Comparison of ENCODE assay signal across 8 cellular contexts in genomic region chr6:24667378-24667803, GRCh38. TPM values are rescaled to one million over a fixed set of nuclear protein-coding genes. Genes with fewer than 3 reads are reported as not detected.
DNase-seq lines count a peak whose midpoint lies in the region; ATAC-seq and TF ChIP-seq lines count a peak whose summit lies in the region.

No MANE protein-coding gene starts in this region.

- H3K4me3 Mint-ChIP-seq in activated T-cell treated with anti-CD3 and anti-CD28 coated beads, Interleukin-2, amount 50 U/mL, for 4 hours, result peak overlapping the region; percentile 99

- H3K27ac ChIP-seq in KOPT-K1 (ENCODE audit: low read depth, low read length, poor library complexity, severe bottlenecking), result peak overlapping the region; percentile 89
- H3K27ac ChIP-seq in layer of hippocampus (ENCODE audit: low read depth, low read length), result peak overlapping the region; percentile 89

- TF ChIP-seq CTCF in astrocyte of the spinal cord (IDR thresholded peaks at IDR 0.05; ENCODE audit: low read depth, low read length), result no peak

- ATAC-seq in activated T-cell treated with anti-CD3 and anti-CD28 coated beads, Interleukin-2, amount 50 U/mL, for 4 hours, result no peak

- H3K36me3 Mint-ChIP-seq in activated T-cell treated with anti-CD3 and anti-CD28 coated beads, Interleukin-2, amount 50 U/mL, for 4 hours (ENCODE audit: insufficient read depth), result peaks cover 26% of the 10 kb centered on the region

- peak overlapping the region; percentile 96 for H3K4me3 ChIP-seq in astrocyte of the spinal cord (ENCODE audit: low read depth, low read length)

- peaks cover 44% of the 10 kb centered on the region for H3K4me1 Mint-ChIP-seq in activated T-cell treated with anti-CD3 and anti-CD28 coated beads, Interleukin-2, amount 50 U/mL, for 4 hours (ENCODE audit: low read depth)

- in situ Hi-C loops in astrocyte of the spinal cord (cut with HindIII; ENCODE audit: low sequenced_read_pairs), result no loop called here

- DNase-seq in activated T-cell treated with anti-CD3 and anti-CD28 coated beads, Interleukin-2, amount 50 U/mL, for 4 hours, result no peak
- no peak for DNase-seq in activated T-cell treated with anti-CD3 and anti-CD28 coated beads, Interleukin-2, amount 50 U/mL, for 1 hour
- DNase-seq in astrocyte of the spinal cord (ENCODE audit: low read depth, low spot score) (no peak), superior temporal gyrus (ENCODE audit: extremely low spot score) (peak; percentile 56), occipital lobe (lab: John Stamatoyannopoulos, UW) (no peak), SHP77 treated with DMSO at 0.1 percent for 48 hours (lab: John Stamatoyannopoulos, UW) (no peak)

- no peaks in the 10 kb centered on the region for H3K27me3 ChIP-seq in layer of hippocampus (ENCODE audit: control insufficient read depth, insufficient read depth, low read length)

- peaks cover 23% of the 10 kb centered on the region for H3K9me3 ChIP-seq in KOPT-K1 (ENCODE audit: insufficient read depth, low read length, poor library complexity, severe bottlenecking)

- no peaks in the 10 kb centered on the region for H3K27me3 Mint-ChIP-seq in activated T-cell treated with anti-CD3 and anti-CD28 coated beads, Interleukin-2, amount 50 U/mL, for 4 hours (ENCODE audit: low read depth)

- peaks cover 28% of the 10 kb centered on the region for H3K36me3 ChIP-seq in KOPT-K1 (ENCODE audit: insufficient read depth, low read length)

- peaks cover 5% of the 10 kb centered on the region for H3K9me3 Mint-ChIP-seq in activated T-cell treated with anti-CD3 and anti-CD28 coated beads, Interleukin-2, amount 50 U/mL, for 4 hours

RNA-seq across cellular contexts. Expression of gene ACOT13, which starts 0.5 kb away (rescaled TPM):
- total RNA-seq in activated T-cell treated with anti-CD3 and anti-CD28 coated beads, Interleukin-2, amount 50 U/mL, for 4 hours, result 10 to 100 TPM; 19.6 to 28.5 (median 22.1) TPM
- total RNA-seq in occipital lobe, result 4.4 TPM

RNA-seq across cellular contexts. Expression of gene TDP2, which starts 0.7 kb away (rescaled TPM):
- 10 to 100 TPM; 42.4 to 48.0 (median 45.5) TPM for total RNA-seq in activated T-cell treated with anti-CD3 and anti-CD28 coated beads, Interleukin-2, amount 50 U/mL, for 4 hours
- total RNA-seq in occipital lobe, result 29.9 TPM

RNA-seq across cellular contexts. Expression of gene KIAA0319, which starts 21.4 kb away (rescaled TPM):
- under 1 TPM in 2 of 3 donors, not detected in 1; 0.05 to 0.08 TPM for total RNA-seq in activated T-cell treated with anti-CD3 and anti-CD28 coated beads, Interleukin-2, amount 50 U/mL, for 4 hours
- total RNA-seq in occipital lobe, result 55.7 TPM

RNA-seq across cellular contexts. Expression of gene C6orf62, which starts 51.6 kb away (rescaled TPM):
- 10 to 100 TPM; 67.0 to 83.8 (median 78.4) TPM for total RNA-seq in activated T-cell treated with anti-CD3 and anti-CD28 coated beads, Interleukin-2, amount 50 U/mL, for 4 hours
- total RNA-seq in occipital lobe, result 86.7 TPM

Comparison
In these comparisons a context has a peak if more than half of its experiments do, and no peak if none do; other contexts are left out.
1. RNA of gene KIAA0319, which starts 21.4 kb away (total RNA-seq): 55.7 TPM in occipital lobe (single experiment); 0.05 to 0.08 TPM in activated T-cell treated with anti-CD3 and anti-CD28 coated beads, Interleukin-2, amount 50 U/mL, for 4 hours; every median in the first group is over 10 times any median in the second.